Comparison of ENCODE assay signal across 14 cellular contexts in genomic region chr1:8662380-8663072, GRCh38.
DNase-seq lines count a peak whose midpoint lies in the region; ATAC-seq and TF ChIP-seq lines count a peak whose summit lies in the region.
"Had no signal": no experiment of that assay in that cellular context is flagged by ENCODE, and none has a peak within 500 bp of the region (broad histone marks: within the 10 kb centered on the region; RNA-seq: fewer than 3 reads in every experiment).

No MANE protein-coding gene starts in this region.

- peak; percentile 34 for DNase-seq in activated naive CD4-positive, alpha-beta T cell treated with anti-CD3 and anti-CD28 coated beads for 36 hours
- no peak for DNase-seq in activated naive CD4-positive, alpha-beta T cell (lab: John Stamatoyannopoulos, UW)
- peak; percentile 49 for DNase-seq in PC-3
- DNase-seq in epithelial cell of prostate (ENCODE audit: low read depth, low spot score), result peak; percentile 39
- no peak for DNase-seq in MG63
- DNase-seq: activated T-cell treated with anti-CD3 and anti-CD28 coated beads, Interleukin-2, amount 50 U/mL, for 48 hours; KG1; naive thymus-derived CD4-positive, alpha-beta T cell; RPMI8226; upper lobe of right lung had no signal

- peaks cover 89% of the 10 kb centered on the region for H3K79me2 ChIP-seq in PC-3 (ENCODE audit: low read length)

- peaks cover 17% of the 10 kb centered on the region for H3F3A ChIP-seq in PC-3 (ENCODE audit: low read length, unreplicated experiment)

- BruUV-seq in PC-3 (replicated peaks; lab: Mats Ljungman, UMichigan), result no TSS peak

- no peaks in the 10 kb centered on the region for H3K9me3 ChIP-seq in PC-3 (ENCODE audit: low read length)
- no peaks in the 10 kb centered on the region for H3K9me3 ChIP-seq in subcutaneous abdominal adipose tissue (ENCODE audit: control insufficient read depth in 5 of 5, low read length in 5 of 5)
- H3K9me3 ChIP-seq in MG63, result no peaks in the 10 kb centered on the region
- H3K9me3 ChIP-seq: upper lobe of right lung had no signal

- no peaks in the 10 kb centered on the region for H3K9me2 ChIP-seq in PC-3 (replicated peaks; ENCODE audit: low read length)

- H2AFZ ChIP-seq in PC-3 (ENCODE audit: low read length), result no peak overlapping the region

- H3K4me2 ChIP-seq in PC-3 (ENCODE audit: low read length), result peak overlapping the region; percentile 67

- no peaks in the 10 kb centered on the region for H3K36me3 ChIP-seq in PC-3 (ENCODE audit: low read depth, low read length)
- no peaks in the 10 kb centered on the region for H3K36me3 ChIP-seq in subcutaneous abdominal adipose tissue (ENCODE audit: control insufficient read depth in 5 of 5, insufficient read depth in 5 of 5, low read length in 5 of 5)
- H3K36me3 ChIP-seq in MG63, result no peaks in the 10 kb centered on the region
- H3K36me3 ChIP-seq: upper lobe of right lung had no signal

- no peaks in the 10 kb centered on the region for H3K9me3 Mint-ChIP-seq in activated naive CD4-positive, alpha-beta T cell treated with anti-CD3 and anti-CD28 coated beads for 36 hours
- H3K9me3 Mint-ChIP-seq: HFFc6 had no signal

- no peaks in the 10 kb centered on the region for H3K36me3 Mint-ChIP-seq in activated naive CD4-positive, alpha-beta T cell treated with anti-CD3 and anti-CD28 coated beads for 36 hours (ENCODE audit: low read depth)

- peak overlapping the region; percentile 73 for H3K9ac ChIP-seq in PC-3 (ENCODE audit: low read length)
- no peak overlapping the region for H3K9ac ChIP-seq in subcutaneous abdominal adipose tissue (ENCODE audit: low read length in 5 of 5)

- H3K27ac ChIP-seq in PC-3 (ENCODE audit: low read length) (peak overlapping the region; percentile 97), epithelial cell of prostate (peak overlapping the region; percentile 97), subcutaneous abdominal adipose tissue (ENCODE audit: low read depth, low read length) (peak overlapping the region; percentile 69)

- intact Hi-C loops in activated naive CD4-positive, alpha-beta T cell treated with anti-CD3 and anti-CD28 coated beads for 36 hours (cut with micrococcal nuclease), result loop anchor here (5.0 kb wide), 2 partner anchors 35 to 265 kb away; no protein-coding TSS in a partner anchor
- intact Hi-C loops in PC-3 (cut with micrococcal nuclease), result loop anchor here (5.0 kb wide), 2 partner anchors 40 to 265 kb away; no protein-coding TSS in a partner anchor

- H3K4me1 ChIP-seq in PC-3 (ENCODE audit: insufficient read depth, low read length) (peaks cover 66% of the 10 kb centered on the region), subcutaneous abdominal adipose tissue (ENCODE audit: control insufficient read depth in 5 of 5, insufficient read depth in 5 of 5, low read length in 5 of 5) (peaks cover 19 to 70% (median 64%) of the 10 kb centered on the region in 5 donors)

- POLR2A ChIA-PET in PC-3 (lab: Charles Lee; ENCODE audit: unreplicated experiment), result interaction anchor here (0.6 to 0.8 kb wide), 2 partner anchors 9 to 105 kb away, joined by 6 read pairs; no protein-coding TSS in a partner anchor

- no peak for ATAC-seq in PC-3
- no peak for ATAC-seq in HG03280 (IDR thresholded peaks at IDR 0.05; ENCODE audit: unreplicated experiment)
- no peak for ATAC-seq in GM18519 (IDR thresholded peaks at IDR 0.05; ENCODE audit: low FRiP score, unreplicated experiment)
- ATAC-seq: upper lobe of right lung had no signal

- H4K20me1 ChIP-seq in PC-3 (ENCODE audit: low read length), result peaks cover 3% of the 10 kb centered on the region; the same call in 1 of the 2 replicates

- CTCF ChIA-PET in activated naive CD4-positive, alpha-beta T cell treated with anti-CD3 and anti-CD28 coated beads for 36 hours (lab: Charles Lee), result interaction anchor here (0.8 to 1.2 kb wide), 4 partner anchors 8 to 253 kb away, joined by 3 to 4 read pairs (median 4); no protein-coding TSS in a partner anchor
- CTCF ChIA-PET in PC-3 (lab: Charles Lee), result no interaction called here

- H3K27ac Mint-ChIP-seq in activated naive CD4-positive, alpha-beta T cell treated with anti-CD3 and anti-CD28 coated beads for 36 hours, result no peak overlapping the region
- H3K27ac Mint-ChIP-seq: HFFc6 had no signal

- H3K27me3 ChIP-seq in PC-3 (ENCODE audit: low read length) (no peaks in the 10 kb centered on the region), subcutaneous abdominal adipose tissue (ENCODE audit: control insufficient read depth in 5 of 5, insufficient read depth in 4 of 5, low read length in 5 of 5) (no peaks in the 10 kb centered on the region), MG63 (no peaks in the 10 kb centered on the region)
- H3K27me3 ChIP-seq: upper lobe of right lung had no signal

- H3K4me3 Mint-ChIP-seq in activated naive CD4-positive, alpha-beta T cell treated with anti-CD3 and anti-CD28 coated beads for 36 hours, result no peak overlapping the region
- H3K4me3 Mint-ChIP-seq: HFFc6 had no signal

- no peak for TF ChIP-seq CTCF in PC-3 (conservative IDR thresholded peaks at IDR 0.05; ENCODE audit: low read depth, low read length)

- H3K4me1 Mint-ChIP-seq in activated naive CD4-positive, alpha-beta T cell treated with anti-CD3 and anti-CD28 coated beads for 36 hours (ENCODE audit: low read depth), result peaks cover 9% of the 10 kb centered on the region

- H3K27me3 Mint-ChIP-seq in activated naive CD4-positive, alpha-beta T cell treated with anti-CD3 and anti-CD28 coated beads for 36 hours (ENCODE audit: low read depth), result no peaks in the 10 kb centered on the region
- H3K27me3 Mint-ChIP-seq: naive thymus-derived CD4-positive, alpha-beta T cell had no signal

- peak overlapping the region; percentile 25 for H3K4me3 ChIP-seq in PC-3 (ENCODE audit: low read length)
- no peak overlapping the region for H3K4me3 ChIP-seq in subcutaneous abdominal adipose tissue (ENCODE audit: low read depth in 1 of 5, low read length in 5 of 5)
- H3K4me3 ChIP-seq in MG63, result no peak overlapping the region
- H3K4me3 ChIP-seq: upper lobe of right lung had no signal

Comparison
In these comparisons a context has a peak if more than half of its experiments do, and no peak if none do; other contexts are left out.
1. DNase-seq: peak in activated naive CD4-positive, alpha-beta T cell treated with anti-CD3 and anti-CD28 coated beads for 36 hours (single experiment), PC-3 (single experiment) and epithelial cell of prostate (single experiment); none in activated naive CD4-positive, alpha-beta T cell (0 of 4) and MG63 (single experiment).
2. Peak in every context shown above with its lines, with median percentiles within 50 percentile points of each other: H3K27ac ChIP-seq.